Comparison of ENCODE assay signal across 13 cellular contexts in genomic region chr17:795276-795675, GRCh38. TPM values are rescaled to one million over a fixed set of nuclear protein-coding genes. Genes with fewer than 3 reads are reported as not detected.
A peak's percentile ranks its signal among the peaks of the same experiment; 100 is the strongest.
DNase-seq lines count a peak whose midpoint lies in the region; ATAC-seq, FAIRE-seq and TF ChIP-seq lines count a peak whose summit lies in the region.
"Had no signal": no experiment of that assay in that cellular context is flagged by ENCODE, and none has a peak within 500 bp of the region (broad histone marks: within the 10 kb centered on the region; RNA-seq: fewer than 3 reads in every experiment).

No MANE protein-coding gene starts in this region.

- H3K27ac Mint-ChIP-seq in astrocyte (ENCODE audit: unreplicated experiment), result peak overlapping the region; percentile 41
- H3K27ac Mint-ChIP-seq: activated naive CD8-positive, alpha-beta T cell treated with anti-CD3 and anti-CD28 coated beads, Interleukin-2, amount 50 U/mL, for 24 hours had no signal

- H3K9me3 ChIP-seq in BLaER1, result no peaks in the 10 kb centered on the region
- H3K9me3 ChIP-seq in astrocyte (ENCODE audit: insufficient read depth, low read depth, low read length), result no peaks in the 10 kb centered on the region
- H3K9me3 ChIP-seq in right atrium auricular region, result no peaks in the 10 kb centered on the region
- no peaks in the 10 kb centered on the region for H3K9me3 ChIP-seq in gastrocnemius medialis

- in situ Hi-C loops in gastrocnemius medialis (cut with MboI; ENCODE audit: low sequenced_read_pairs in 4 of 4), result no loop called here

- peaks cover 19% of the 10 kb centered on the region; the same call in 1 of the 2 replicates for H4K20me1 ChIP-seq in BLaER1
- peaks cover 23% of the 10 kb centered on the region for H4K20me1 ChIP-seq in astrocyte (ENCODE audit: insufficient read depth, low read length)

- intact Hi-C loops in gastrocnemius medialis (cut with DNase I; ENCODE audit: low total_unique reads), result loop anchor here (1.0 to 5.0 kb wide), 3 partner anchors 186 to 261 kb away; partner anchors contain the start of gene TIMM22

- H3K9ac ChIP-seq in BLaER1 (peak overlapping the region; percentile 20), astrocyte (ENCODE audit: low read length) (peak overlapping the region; percentile 19)

- peak overlapping the region; percentile 64 for H3K27ac ChIP-seq in BLaER1
- no peak overlapping the region for H3K27ac ChIP-seq in astrocyte (ENCODE audit: low read depth, low read length)
- H3K27ac ChIP-seq in right atrium auricular region, result peak overlapping the region; percentile 19 to 41
- H3K27ac ChIP-seq in gastrocnemius medialis, result peak overlapping the region; percentile 67 to 78 (median 74)
- H3K27ac ChIP-seq: C4-2B had no signal

- peaks cover 30% of the 10 kb centered on the region for H3K36me3 Mint-ChIP-seq in astrocyte (ENCODE audit: low read depth, unreplicated experiment)

- no peak overlapping the region for H2AFZ ChIP-seq in astrocyte (ENCODE audit: low read depth, low read length)

- H3K36me3 ChIP-seq in BLaER1 (peaks cover 55% of the 10 kb centered on the region), astrocyte (ENCODE audit: insufficient read depth, low read length) (peaks cover 12% of the 10 kb centered on the region), right atrium auricular region (peaks cover 15% of the 10 kb centered on the region), gastrocnemius medialis (peaks cover 0 to 20% of the 10 kb centered on the region in 2 donors)

- ATAC-seq in gastrocnemius medialis, result peak; percentile 7 to 25
- ATAC-seq in omental fat pad (ENCODE audit: low FRiP score), result no peak
- no peak for ATAC-seq in HG02763 (IDR thresholded peaks at IDR 0.05; ENCODE audit: unreplicated experiment)
- ATAC-seq: activated naive CD8-positive, alpha-beta T cell treated with anti-CD3 and anti-CD28 coated beads, Interleukin-2, amount 50 U/mL, for 24 hours had no signal

- peak overlapping the region; percentile 98 for H3K4me2 ChIP-seq in BLaER1
- H3K4me2 ChIP-seq in astrocyte (ENCODE audit: low read length), result peak overlapping the region; percentile 68

- no peaks in the 10 kb centered on the region for H3K27me3 Mint-ChIP-seq in astrocyte (ENCODE audit: low read depth, unreplicated experiment)
- H3K27me3 Mint-ChIP-seq: activated naive CD8-positive, alpha-beta T cell treated with anti-CD3 and anti-CD28 coated beads, Interleukin-2, amount 50 U/mL, for 24 hours had no signal

- H3K27me3 ChIP-seq in BLaER1 (no peaks in the 10 kb centered on the region), astrocyte (ENCODE audit: insufficient read depth, low read length) (no peaks in the 10 kb centered on the region), right atrium auricular region (no peaks in the 10 kb centered on the region), gastrocnemius medialis (no peaks in the 10 kb centered on the region)

- H3K4me3 Mint-ChIP-seq in astrocyte (ENCODE audit: unreplicated experiment), result no peak overlapping the region
- H3K4me3 Mint-ChIP-seq: activated naive CD8-positive, alpha-beta T cell treated with anti-CD3 and anti-CD28 coated beads, Interleukin-2, amount 50 U/mL, for 24 hours had no signal

- H3K4me1 ChIP-seq in BLaER1 (peaks cover 73% of the 10 kb centered on the region), astrocyte (ENCODE audit: insufficient read depth, low read length) (peaks cover 16% of the 10 kb centered on the region), right atrium auricular region (peaks cover 0 to 18% of the 10 kb centered on the region in 2 donors), gastrocnemius medialis (peaks cover 27 to 34% of the 10 kb centered on the region in 2 donors)

- DNase-seq in astrocyte (ENCODE audit: low read depth) (no peak), right atrium auricular region (ENCODE audit: low spot score) (no peak), gastrocnemius medialis (peak in 1 of 2 donors; percentile 28), DMS153 treated with DMSO at 0.1 percent for 48 hours (lab: John Stamatoyannopoulos, UW; ENCODE audit: unreplicated experiment) (no peak), NCI-H2029 treated with DMSO at 0.1 percent for 48 hours (lab: John Stamatoyannopoulos, UW) (no peak), omental fat pad (ENCODE audit: low spot score) (no peak)
- DNase-seq: activated CD8-positive, alpha-beta memory T cell treated with anti-CD3 and anti-CD28 coated beads for 24 hours; GDM1 had no signal

- peaks cover 18% of the 10 kb centered on the region for H3K4me1 Mint-ChIP-seq in astrocyte (ENCODE audit: low read depth, unreplicated experiment)

- H3K79me2 ChIP-seq in astrocyte (ENCODE audit: insufficient read depth, low read length), result peaks cover 3% of the 10 kb centered on the region

- FAIRE-seq in astrocyte (lab: Jason Lieb, UNC), result no peak

- TF ChIP-seq CTCF in astrocyte (IDR thresholded peaks at IDR 0.05; ENCODE audit: insufficient read depth, low read depth, low read length) (no peak), right atrium auricular region (IDR thresholded peaks at IDR 0.05) (no peak), gastrocnemius medialis (IDR thresholded peaks at IDR 0.05 in 4 of 5, conservative IDR thresholded peaks at IDR 0.05 in 1 of 5) (no peak), omental fat pad (IDR thresholded peaks at IDR 0.05) (no peak)

- H3K4me3 ChIP-seq in BLaER1, result 0 out of 2 replicates have a peak overlapping the region, but pooled peaks have one; percentile 14
- no peak overlapping the region for H3K4me3 ChIP-seq in astrocyte (ENCODE audit: insufficient read depth, low read depth, low read length)
- peak overlapping the region; percentile 14 to 29 for H3K4me3 ChIP-seq in right atrium auricular region
- peak overlapping the region; percentile 27 to 74 (median 51) for H3K4me3 ChIP-seq in gastrocnemius medialis

- no peaks in the 10 kb centered on the region for H3K9me3 Mint-ChIP-seq in astrocyte (ENCODE audit: unreplicated experiment)
- H3K9me3 Mint-ChIP-seq: activated naive CD8-positive, alpha-beta T cell treated with anti-CD3 and anti-CD28 coated beads, Interleukin-2, amount 50 U/mL, for 24 hours; neural crest cell had no signal

- no peak for TF ChIP-seq POLR2A in gastrocnemius medialis (IDR thresholded peaks at IDR 0.05)

RNA-seq across cellular contexts. Expression of gene MRM3, which starts 13.1 kb away (rescaled TPM):
- total RNA-seq in astrocyte, result 7.7 and 8.3 TPM in 2 replicates
- total RNA-seq in right atrium auricular region, result 10 to 100 TPM; 15.4 to 21.8 TPM
- total RNA-seq in gastrocnemius medialis, result 10 to 100 TPM; 24.2 to 58.2 (median 33.0) TPM
- 10 to 100 TPM; 14.0 to 23.8 (median 16.0) TPM for total RNA-seq in omental fat pad

RNA-seq across cellular contexts. Expression of gene GLOD4, which starts 13.2 kb away (rescaled TPM):
- 48.3 and 61.8 TPM in 2 replicates for total RNA-seq in astrocyte
- 10 to 100 TPM; 37.3 to 49.5 TPM for total RNA-seq in right atrium auricular region
- 10 to 100 TPM; 17.6 to 38.1 (median 22.8) TPM for total RNA-seq in gastrocnemius medialis
- total RNA-seq in omental fat pad, result 10 to 100 TPM; 41.1 to 73.1 (median 44.7) TPM

RNA-seq across cellular contexts. Expression of gene GEMIN4, which starts 43.2 kb away (rescaled TPM):
- total RNA-seq in astrocyte (17.3 and 18.4 TPM in 2 replicates), right atrium auricular region (10 to 100 TPM in 1 of 2 donors, 1 to 10 TPM in 1; 8.2 to 19.7 TPM), gastrocnemius medialis (10 to 100 TPM; 10.6 to 21.6 (median 18.9) TPM), omental fat pad (10 to 100 TPM; 13.2 to 29.2 (median 18.7) TPM)

Comparison
In these comparisons a context has a peak if more than half of its experiments do, and no peak if none do; other contexts are left out.
1. ATAC-seq: peak in gastrocnemius medialis (2 of 2); none in omental fat pad (single experiment) and HG02763 (single experiment).